ENCODE assay signal across 18 cellular contexts in genomic region chr6:95248501-95248900, GRCh38.
DNase-seq lines count a peak whose midpoint lies in the region; FAIRE-seq and TF ChIP-seq lines count a peak whose summit lies in the region.
"Had no signal": no experiment of that assay in that cellular context is flagged by ENCODE, and none has a peak within 500 bp of the region (broad histone marks: within the 10 kb centered on the region; RNA-seq: fewer than 3 reads in every experiment).

No MANE protein-coding gene starts in this region.

- H3K9me3 ChIP-seq in SK-N-MC (ENCODE audit: low read depth, low read length) = no peaks in the 10 kb centered on the region; the same call in 1 of the 2 replicates
- H3K9me3 ChIP-seq: transverse colon had no signal

- H3K36me3 ChIP-seq in SK-N-MC (ENCODE audit: insufficient read depth, low read length) = no peaks in the 10 kb centered on the region
- H3K36me3 ChIP-seq: neural progenitor cell, transverse colon had no signal

- H3K9ac ChIP-seq in SK-N-MC (ENCODE audit: insufficient read length) = peak overlapping the region; percentile 62
- H3K9ac ChIP-seq: neural progenitor cell had no signal

- no peak overlapping the region for H3K4me3 Mint-ChIP-seq in glutamatergic neuron (ENCODE audit: unreplicated experiment)
- H3K4me3 Mint-ChIP-seq: CD4-positive, alpha-beta T cell; neural progenitor cell; stimulated activated naive CD8-positive, alpha-beta T cell treated with anti-CD3 and anti-CD28 coated beads, Interleukin-15, Interleukin-2, amounts not matched to agents 100 ng/mL and 50 ng/mL, for 24 hours had no signal

- peak overlapping the region; percentile 95 for H3K27ac ChIP-seq in SK-N-MC
- H3K27ac ChIP-seq: neural progenitor cell, skin epidermis, transverse colon had no signal

- H3K27me3 Mint-ChIP-seq in glutamatergic neuron (ENCODE audit: unreplicated experiment) = no peaks in the 10 kb centered on the region
- H3K27me3 Mint-ChIP-seq: CD4-positive, alpha-beta T cell; stimulated activated naive CD8-positive, alpha-beta T cell treated with anti-CD3 and anti-CD28 coated beads, Interleukin-15, Interleukin-2, amounts not matched to agents 100 ng/mL and 50 ng/mL, for 24 hours had no signal

- H3K9me3 Mint-ChIP-seq in glutamatergic neuron (ENCODE audit: unreplicated experiment) = no peaks in the 10 kb centered on the region
- H3K9me3 Mint-ChIP-seq: CD4-positive, alpha-beta T cell; neural progenitor cell; stimulated activated naive CD8-positive, alpha-beta T cell treated with anti-CD3 and anti-CD28 coated beads, Interleukin-15, Interleukin-2, amounts not matched to agents 100 ng/mL and 50 ng/mL, for 24 hours had no signal

- peaks cover 8% of the 10 kb centered on the region for H3K4me1 Mint-ChIP-seq in glutamatergic neuron (ENCODE audit: low read depth, unreplicated experiment)

- no peaks in the 10 kb centered on the region for H3K36me3 Mint-ChIP-seq in glutamatergic neuron (ENCODE audit: unreplicated experiment)
- H3K36me3 Mint-ChIP-seq: neural progenitor cell had no signal

- H3K4me3 ChIP-seq in SK-N-MC = peak overlapping the region; percentile 61
- H3K4me3 ChIP-seq: neural progenitor cell, skin epidermis, transverse colon had no signal

- DNase-seq in DMS 273 (lab: John Stamatoyannopoulos, UW; ENCODE audit: unreplicated experiment) (peak; percentile 34), NCI-H2081 (lab: John Stamatoyannopoulos, UW) (peak; percentile 2 to 28), SK-N-MC (ENCODE audit: low read depth, low spot score) (peak; percentile 73), glutamatergic neuron (no peak), dermis blood vessel endothelial cell (no peak), GM12891 (ENCODE audit: insufficient read length, low spot score) (no peak), GM19240 (ENCODE audit: insufficient read length, low spot score) (no peak), GM10248 (ENCODE audit: extremely low spot score) (no peak)
- DNase-seq: activated CD4-positive, alpha-beta T cell treated with anti-CD3 and anti-CD28 coated beads for 48 hours; CD4-positive, alpha-beta T cell; DND-41; Right ventricle myocardium superior; stimulated activated CD4-positive, alpha-beta T cell treated with anti-CD3 and anti-CD28 coated beads, Interleukin-2, amount 100 ng/mL, for 48 hours; T-helper 1 cell; transverse colon had no signal

- no peak for FAIRE-seq in GM12891 (lab: Jason Lieb, UNC)

- peak overlapping the region; percentile 14 for H3K27ac Mint-ChIP-seq in glutamatergic neuron (ENCODE audit: unreplicated experiment)
- H3K27ac Mint-ChIP-seq: CD4-positive, alpha-beta T cell; neural progenitor cell; stimulated activated naive CD8-positive, alpha-beta T cell treated with anti-CD3 and anti-CD28 coated beads, Interleukin-15, Interleukin-2, amounts not matched to agents 100 ng/mL and 50 ng/mL, for 24 hours had no signal

- no peak for TF ChIP-seq CTCF in glutamatergic neuron (IDR thresholded peaks at IDR 0.05; ENCODE audit: partially characterized antibody, unreplicated experiment)
- TF ChIP-seq CTCF in GM10248 (IDR thresholded peaks at IDR 0.05; ENCODE audit: control extremely low read depth, extremely low read depth, low read depth, missing control alignments) = no peak

- CTCF ChIA-PET in GM10248 (lab: Yijun Ruan, JAX) = interaction anchor here (2.1 kb wide), 1 partner anchor 9 kb away, joined by 6 read pairs; no protein-coding TSS in a partner anchor

- no peak for TF ChIP-seq POLR2A in GM12891 (IDR thresholded peaks at IDR 0.05; ENCODE audit: low read depth, low read length)

- POLR2A ChIA-PET in GM10248 (lab: Yijun Ruan, JAX) = no interaction called here

TF ChIP-seq in GM12891, 5 proteins besides CTCF, POLR2A, EP300 and RAD21:
- TF ChIP-seq POLR2AphosphoS5 (IDR thresholded peaks at IDR 0.05; ENCODE audit: low read depth, low read length) (no peak), POU2F2 (IDR thresholded peaks at IDR 0.05; ENCODE audit: low read depth, low read length) (no peak), PAX5 (IDR thresholded peaks at IDR 0.05; ENCODE audit: insufficient read depth, low read length, severe bottlenecking) (no peak), TAF1 (IDR thresholded peaks at IDR 0.05; ENCODE audit: low read depth, low read length) (no peak), SPI1 (IDR thresholded peaks at IDR 0.05; ENCODE audit: low read depth, low read length) (no peak)
TF ChIP-seq in GM12891: peak in this region for 0.

Comparison
In these comparisons a context has a peak if more than half of its experiments do, and no peak if none do; other contexts are left out.
1. DNase-seq: peak in DMS 273 (single experiment), NCI-H2081 (2 of 2) and SK-N-MC (single experiment); none in glutamatergic neuron (single experiment), dermis blood vessel endothelial cell (single experiment), GM12891 (single experiment), GM19240 (single experiment) and GM10248 (single experiment).